19 cellular contexts compared by ENCODE assay signal in the genomic region with DNA sequence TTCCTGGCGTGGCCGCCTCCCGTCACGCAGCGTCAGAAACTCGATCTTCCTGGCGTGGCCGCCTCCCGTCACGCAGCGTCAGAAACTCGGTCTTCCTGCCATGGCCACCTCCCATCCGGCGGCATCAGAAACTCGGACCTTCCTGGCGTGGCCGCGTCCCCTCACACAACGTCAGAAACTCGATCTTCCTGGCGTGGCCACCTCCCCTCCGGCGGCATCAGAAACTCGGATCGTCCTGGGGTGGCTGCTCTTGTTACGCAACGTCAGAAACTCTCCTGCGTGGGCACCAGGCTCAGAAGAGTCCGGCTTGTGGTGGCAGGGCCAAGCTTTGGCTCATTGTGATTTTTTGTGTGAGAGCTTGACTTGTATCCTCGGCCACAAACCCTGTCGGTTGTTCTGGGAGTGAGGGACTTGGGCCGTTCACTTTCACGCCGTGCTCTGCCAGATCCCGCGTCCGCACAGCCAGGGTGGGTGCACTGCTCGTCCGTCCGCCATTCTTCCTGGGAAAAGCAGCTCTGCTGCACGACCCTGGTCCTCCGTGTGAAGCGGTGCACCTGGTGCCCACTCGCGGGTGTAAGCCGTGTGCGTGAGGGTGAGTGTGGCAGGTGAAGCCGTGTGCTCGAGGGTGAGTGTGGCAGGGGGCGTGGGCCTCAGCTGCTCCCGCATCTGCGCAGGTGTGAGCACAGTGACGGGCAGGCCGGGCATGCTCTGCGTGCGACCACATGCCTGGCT.
"Had no signal": no experiment of that assay in that cellular context is flagged by ENCODE, and none has a peak within 500 bp of the region (broad histone marks: within the 10 kb centered on the region; RNA-seq: fewer than 3 reads in every experiment).

No MANE protein-coding gene starts in this region.

- FAIRE-seq: pancreas had no signal

- H3K4me1 ChIP-seq: pancreas, uterus had no signal

- H3K27ac ChIP-seq: epithelial cell of prostate, gastrocnemius medialis, pancreas, psoas muscle, upper lobe of left lung had no signal

- H3K27me3 ChIP-seq: esophagus muscularis mucosa, gastrocnemius medialis, pancreas, spleen, tibial artery, upper lobe of left lung, uterus had no signal

- ATAC-seq: gastrocnemius medialis; pancreas; psoas muscle; sciatic nerve; stimulated activated memory B cell treated with anti-CD40 and anti-IgM and Interleukin-4, amounts not matched to agents 10 μg/mL and 1 μg/mL and 100 μg/mL, for 72 hours had no signal

- H3K9me3 ChIP-seq: esophagus muscularis mucosa, gastrocnemius medialis, pancreas, psoas muscle, spleen, tibial artery, upper lobe of left lung, uterus had no signal

- H3K36me3 ChIP-seq: uterus had no signal

- DNase-seq: effector memory CD4-positive, alpha-beta T cell; gastrocnemius medialis; glutamatergic neuron; mesendoderm; naive B cell; retina; spleen; stimulated activated CD4-positive, alpha-beta T cell treated with anti-CD3 and anti-CD28 coated beads, Interleukin-15, amount 100 ng/mL, for 24 hours; stimulated activated CD4-positive, alpha-beta T cell treated with anti-CD3 and anti-CD28 coated beads, Interleukin-1b, Interleukin-23, amount 100 ng/mL, for 48 hours; stimulated activated CD4-positive, alpha-beta T cell treated with anti-CD3 and anti-CD28 coated beads, Interleukin-4, amount 100 ng/mL, for 24 hours; tibial artery; uterus had no signal

- H3K4me3 ChIP-seq: esophagus muscularis mucosa, gastrocnemius medialis, pancreas, psoas muscle, spleen, tibial artery, upper lobe of left lung, uterus had no signal
